Comparison of ENCODE assay signal across 8 cellular contexts in the genomic region with DNA sequence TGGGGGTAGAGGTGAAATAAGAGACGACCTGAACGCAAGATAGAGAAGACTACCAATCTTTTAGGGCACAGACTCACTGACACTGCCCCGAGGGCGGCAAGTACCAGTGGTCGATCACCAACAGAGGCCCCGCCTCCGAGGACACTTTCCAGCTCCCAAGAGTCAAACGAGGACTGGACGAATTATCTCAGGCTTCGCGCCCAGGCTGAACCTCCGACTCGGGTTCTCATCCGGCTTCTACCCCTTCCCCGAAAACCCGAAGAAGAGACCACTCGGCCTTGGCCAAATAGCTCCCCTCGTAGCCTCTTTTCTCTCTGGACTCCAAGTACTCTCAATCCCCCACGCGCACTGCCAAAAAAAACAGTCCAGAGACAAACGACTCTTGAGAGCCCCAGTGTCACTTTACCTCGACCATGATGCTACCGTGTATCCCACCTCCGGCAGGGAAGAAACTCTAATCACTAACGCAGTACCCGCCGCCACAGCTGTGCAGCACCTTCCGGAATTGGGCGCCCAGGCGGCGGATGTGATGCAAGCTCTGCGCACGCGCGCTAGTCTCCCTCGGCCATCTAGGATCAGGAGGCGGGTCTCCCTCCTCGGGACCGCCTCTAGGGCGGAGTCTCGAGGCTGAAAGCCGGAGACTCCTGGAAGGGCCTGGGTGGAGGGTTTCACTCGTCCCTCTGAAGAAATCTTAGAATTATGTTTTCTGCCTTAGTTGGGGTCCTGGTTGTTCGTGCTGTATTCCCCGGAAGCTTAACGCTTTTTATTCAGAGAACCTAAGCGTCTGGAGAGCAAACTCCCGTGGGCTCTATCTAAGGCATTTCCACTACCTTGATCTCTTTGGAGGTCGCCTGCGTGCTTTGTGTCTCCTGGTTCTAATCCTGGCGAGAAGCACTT. TPM values are rescaled to one million over a fixed set of nuclear protein-coding genes. Genes with fewer than 3 reads are reported as not detected.
DNase-seq lines count a peak whose midpoint lies in the region; ATAC-seq, FAIRE-seq and TF ChIP-seq lines count a peak whose summit lies in the region.

A gene (minus strand): TSS at position 507 of the 897 bp plus-strand sequence. CDS start 92 bp downstream, at position 415.

- WGBS in right cardiac atrium = under 1% methylated on average over 51 of the region's 51 CpGs

- no peaks in the 10 kb centered on the region for H3K27me3 Mint-ChIP-seq in astrocyte (ENCODE audit: low read depth, unreplicated experiment)

- peak within 1 kb of the TSS; percentile 100 for H3K4me3 Mint-ChIP-seq in astrocyte (ENCODE audit: unreplicated experiment)

- H3K9me3 Mint-ChIP-seq in astrocyte (ENCODE audit: unreplicated experiment) = no peaks in the 10 kb centered on the region

- H3K36me3 ChIP-seq in astrocyte (ENCODE audit: insufficient read depth, low read length) = peaks cover 16% of the 10 kb centered on the region
- no peaks in the 10 kb centered on the region for H3K36me3 ChIP-seq in uterus

- peak; percentile 91 for TF ChIP-seq POLR2A in GM18505 (IDR thresholded peaks at IDR 0.05; ENCODE audit: borderline replicate concordance, extremely low read depth, insufficient read depth, insufficient read length)
- TF ChIP-seq POLR2A in uterus (IDR thresholded peaks at IDR 0.05) = peak; percentile 70 to 84

- H3K27me3 ChIP-seq in astrocyte (ENCODE audit: insufficient read depth, low read length) (no peaks in the 10 kb centered on the region), right cardiac atrium (ENCODE audit: control insufficient read depth, insufficient read depth) (no peaks in the 10 kb centered on the region), uterus (no peaks in the 10 kb centered on the region)

- peaks cover 6% of the 10 kb centered on the region for H3K4me1 Mint-ChIP-seq in astrocyte (ENCODE audit: low read depth, unreplicated experiment)

- H3K9me3 ChIP-seq in astrocyte (ENCODE audit: insufficient read depth, low read depth, low read length) = no peaks in the 10 kb centered on the region
- no peaks in the 10 kb centered on the region for H3K9me3 ChIP-seq in right cardiac atrium (ENCODE audit: control insufficient read depth, low read length)
- H3K9me3 ChIP-seq in uterus = no peaks in the 10 kb centered on the region

- H2AFZ ChIP-seq in astrocyte (ENCODE audit: low read depth, low read length) = peak within 1 kb of the TSS; percentile 83

- TF ChIP-seq CTCF in astrocyte (IDR thresholded peaks at IDR 0.05; ENCODE audit: insufficient read depth, low read depth, low read length) = no peak
- TF ChIP-seq CTCF in uterus (IDR thresholded peaks at IDR 0.05) = peak; percentile 35 to 63 (median 50)

- H3K27ac ChIP-seq in astrocyte (ENCODE audit: low read depth, low read length) (peak within 1 kb of the TSS; percentile 83), right cardiac atrium (ENCODE audit: low read length) (peak within 1 kb of the TSS; percentile 70), uterus (peak within 1 kb of the TSS; percentile 84 to 89)

- intact Hi-C loops in right cardiac atrium (cut with DNase I) (loop anchor here in 2 of 4 donors (5.0 to 10.0 kb wide), 3 partner anchors 67 to 225 kb away; no protein-coding TSS in a partner anchor), uterus (cut with DNase I; ENCODE audit: low total_unique reads) (no loop called here)

- ATAC-seq in GM18505 (IDR thresholded peaks at IDR 0.05; ENCODE audit: unreplicated experiment) (peak; percentile 99), HG02973 (IDR thresholded peaks at IDR 0.05; ENCODE audit: unreplicated experiment) (peak; percentile 97), right cardiac atrium (peak; percentile 100)

- peaks cover 27% of the 10 kb centered on the region for H3K79me2 ChIP-seq in astrocyte (ENCODE audit: insufficient read depth, low read length)

- H3K4me3 ChIP-seq in astrocyte (ENCODE audit: insufficient read depth, low read depth, low read length) (peak within 1 kb of the TSS; percentile 97), right cardiac atrium (ENCODE audit: low read length) (peak within 1 kb of the TSS; percentile 88), uterus (peak within 1 kb of the TSS; percentile 58 to 91)

- peaks cover 12% of the 10 kb centered on the region for H3K4me1 ChIP-seq in astrocyte (ENCODE audit: insufficient read depth, low read length)
- no peaks in the 10 kb centered on the region for H3K4me1 ChIP-seq in right cardiac atrium (ENCODE audit: control insufficient read depth, insufficient read depth, low read length)
- H3K4me1 ChIP-seq in uterus = peaks cover 0 to 11% of the 10 kb centered on the region in 2 donors

- peak within 1 kb of the TSS; percentile 98 for H3K4me2 ChIP-seq in astrocyte (ENCODE audit: low read length)

- peak within 1 kb of the TSS; percentile 96 for H3K9ac ChIP-seq in astrocyte (ENCODE audit: low read length)

- H4K20me1 ChIP-seq in astrocyte (ENCODE audit: insufficient read depth, low read length) = peaks cover 20% of the 10 kb centered on the region

- H3K36me3 Mint-ChIP-seq in astrocyte (ENCODE audit: low read depth, unreplicated experiment) = peaks cover 2% of the 10 kb centered on the region

- DNase-seq in NCI-H2029 (lab: John Stamatoyannopoulos, UW) = peak; percentile 93
- peak; percentile 90 for DNase-seq in T-helper 22 cell (ENCODE audit: low read depth)
- peak; percentile 73 for DNase-seq in astrocyte (ENCODE audit: low read depth)
- DNase-seq in right cardiac atrium = peak; percentile 97 to 99 (median 99)
- peak; percentile 74 for DNase-seq in pulmonary artery endothelial cell (ENCODE audit: low read depth, low spot score)
- DNase-seq in uterus = peak; percentile 96 to 97

- H3K27ac Mint-ChIP-seq in astrocyte (ENCODE audit: unreplicated experiment) = peak within 1 kb of the TSS; percentile 96

- no peak for FAIRE-seq in astrocyte (lab: Jason Lieb, UNC)

RNA-seq across cellular contexts. Expression of the gene that starts here (rescaled TPM):
- 77.4 and 81.3 TPM in 2 replicates for total RNA-seq in astrocyte
- total RNA-seq in right cardiac atrium = 10 to 100 TPM; 42.5 to 53.0 (median 50.8) TPM
- 24.6 TPM for polyA plus RNA-seq in right cardiac atrium
- 93.1 and 130 TPM in 2 replicates for total RNA-seq in pulmonary artery endothelial cell
- 10 to 100 TPM; 24.1 to 99.1 (median 85.2) TPM for total RNA-seq in uterus

Comparison
In these comparisons a context has a peak if more than half of its experiments do, and no peak if none do; other contexts are left out.
1. Peak in every context shown above with its lines: DNase-seq, ATAC-seq, H3K4me3 ChIP-seq and H3K27ac ChIP-seq.